ENCODE assay signal across 10 cellular contexts in genomic region chr2:62344472-62344871, GRCh38.
DNase-seq lines count a peak whose midpoint lies in the region; ATAC-seq, FAIRE-seq and TF ChIP-seq lines count a peak whose summit lies in the region.
"Had no signal": no experiment of that assay in that cellular context is flagged by ENCODE, and none has a peak within 500 bp of the region (broad histone marks: within the 10 kb centered on the region; RNA-seq: fewer than 3 reads in every experiment).

No MANE protein-coding gene starts in this region.

- no peak for FAIRE-seq in small intestine (lab: Jason Lieb, UNC)
- FAIRE-seq: TTC549 had no signal

- no peak overlapping the region for H3K4me3 ChIP-seq in MM.1S (ENCODE audit: low read length)
- H3K4me3 ChIP-seq in small intestine (ENCODE audit: low read depth in 1 of 2, low read length in 2 of 2): no peak overlapping the region
- H3K4me3 ChIP-seq in H7 (ENCODE audit: insufficient read depth, low read depth, low read length): no peak overlapping the region

- WGBS in small intestine, 3 donors: 28 to 58% (median 42%) methylated on average over 5 of the region's 5 CpGs

- H3K27ac ChIP-seq in MM.1S (ENCODE audit: low read length) (no peak overlapping the region), small intestine (ENCODE audit: low read depth in 1 of 2, low read length in 1 of 2) (no peak overlapping the region)

- H3K9me2 ChIP-seq in MM.1S (replicated peaks; ENCODE audit: insufficient read depth, low read length): no peaks in the 10 kb centered on the region

- no peak overlapping the region for H3K9ac ChIP-seq in MM.1S (ENCODE audit: low read length)

- H3K79me2 ChIP-seq in MM.1S (ENCODE audit: low read length): no peaks in the 10 kb centered on the region

- no peaks in the 10 kb centered on the region for H4K20me1 ChIP-seq in MM.1S (ENCODE audit: insufficient read depth, low read length)

- no peak overlapping the region for H2AFZ ChIP-seq in MM.1S (ENCODE audit: low read length)

- H3K4me1 ChIP-seq in MM.1S (ENCODE audit: low read length) (peaks cover 14% of the 10 kb centered on the region), small intestine (ENCODE audit: control insufficient read depth in 2 of 2, insufficient read depth in 1 of 2, low read depth in 1 of 2, low read length in 1 of 2) (peaks cover 0 to 2% of the 10 kb centered on the region in 2 donors)

- H3K27me3 ChIP-seq in MM.1S (replicated peaks; ENCODE audit: insufficient read depth, low read length) (no peaks in the 10 kb centered on the region), small intestine (ENCODE audit: control insufficient read depth in 2 of 2, insufficient read depth in 2 of 2, low read length in 2 of 2) (no peaks in the 10 kb centered on the region), H7 (ENCODE audit: control insufficient read depth, insufficient read depth, low read length) (no peaks in the 10 kb centered on the region)

- ATAC-seq in HG02623 (IDR thresholded peaks at IDR 0.05; ENCODE audit: unreplicated experiment): peak; percentile 68

- H3K4me2 ChIP-seq in MM.1S (ENCODE audit: low read depth, low read length): no peak overlapping the region

- intact Hi-C loops in head of caudate nucleus (cut with DNase I): no loop called here

- peak; percentile 27 for DNase-seq in NCI-H510A (lab: John Stamatoyannopoulos, UW)
- DNase-seq in NCI-H510A treated with DMSO at 0.1 percent for 48 hours (lab: John Stamatoyannopoulos, UW): no peak
- peak; percentile 70 for DNase-seq in MM.1S
- peak; percentile 46 for DNase-seq in small intestine
- no peak for DNase-seq in H7
- DNase-seq in SKM-1 treated with dmso at 0.1 percent for 144 hours (lab: John Stamatoyannopoulos, UW; ENCODE audit: unreplicated experiment): no peak
- DNase-seq in head of caudate nucleus: no peak
- DNase-seq: NCI-H1930 had no signal

- H3K36me3 ChIP-seq in MM.1S (replicated peaks; ENCODE audit: insufficient read depth, low read length): no peaks in the 10 kb centered on the region
- H3K36me3 ChIP-seq in small intestine (ENCODE audit: control insufficient read depth in 2 of 2, insufficient read depth in 2 of 2, low read length in 2 of 2): no peaks in the 10 kb centered on the region
- no peaks in the 10 kb centered on the region for H3K36me3 ChIP-seq in H7 (replicated peaks; ENCODE audit: control insufficient read depth, insufficient read depth, low read length)

- H3K9me3 ChIP-seq in MM.1S (replicated peaks; ENCODE audit: insufficient read depth, low read length) (no peaks in the 10 kb centered on the region), small intestine (ENCODE audit: control insufficient read depth, low read depth) (no peaks in the 10 kb centered on the region)

- H3F3A ChIP-seq in MM.1S (ENCODE audit: insufficient read depth, low read length): 0 out of 2 replicates have a peak, but pooled peaks cover 9% of the 10 kb centered on the region

- TF ChIP-seq CTCF in MM.1S (IDR thresholded peaks at IDR 0.05; ENCODE audit: low read length): no peak

Comparison
In these comparisons a context has a peak if more than half of its experiments do, and no peak if none do; other contexts are left out.
1. DNase-seq: peak in NCI-H510A (single experiment), MM.1S (single experiment) and small intestine (single experiment); none in NCI-H510A treated with DMSO at 0.1 percent for 48 hours (single experiment), H7 (single experiment), SKM-1 treated with dmso at 0.1 percent for 144 hours (single experiment) and head of caudate nucleus (0 of 42).